8 cellular contexts compared by ENCODE assay signal in the genomic region with DNA sequence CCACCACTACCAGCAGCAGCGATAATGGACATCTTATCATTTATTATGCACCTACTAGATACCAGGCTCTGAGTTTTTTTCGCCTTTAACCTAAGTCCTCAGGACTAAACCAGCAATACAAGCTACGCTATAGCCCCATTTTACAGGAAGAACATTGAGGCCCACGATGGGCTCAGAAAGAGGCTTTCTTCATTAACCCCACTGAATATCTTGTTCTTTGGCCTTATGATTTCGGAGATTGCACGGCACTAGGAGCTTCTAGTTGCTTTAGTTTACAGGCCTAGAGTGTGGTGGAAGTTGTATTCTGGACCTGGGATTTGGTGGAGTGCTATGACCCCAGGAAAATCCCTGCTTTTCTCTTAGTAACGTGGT. TPM values are rescaled to one million over a fixed set of nuclear protein-coding genes. Genes with fewer than 3 reads are reported as not detected.
DNase-seq lines count a peak whose midpoint lies in the region; ATAC-seq and TF ChIP-seq lines count a peak whose summit lies in the region.

No MANE protein-coding gene starts in this region.

- POLR2A ChIA-PET in CD4-positive, alpha-beta memory T cell (lab: Charles Lee; ENCODE audit: partially characterized antibody): interaction anchor here (1.0 to 14.4 kb wide), 5 partner anchors 15 to 172 kb away, joined by 3 to 179 read pairs (median 24); partner anchors contain the start of genes ATP5IF1, EYA3 and MED18
- POLR2A ChIA-PET in Panc1 (lab: Charles Lee): interaction anchor here (0.8 kb wide), 1 partner anchor 45 kb away, joined by 6 read pairs; no protein-coding TSS in a partner anchor

- H3K9me3 ChIP-seq in CD4-positive, alpha-beta memory T cell (ENCODE audit: control insufficient read depth in 1 of 2, low read length in 2 of 2): no peaks in the 10 kb centered on the region
- H3K9me3 ChIP-seq in Panc1 (ENCODE audit: control insufficient read depth, insufficient read depth, low read depth, low read length) (no peaks in the 10 kb centered on the region), esophagus (ENCODE audit: control insufficient read depth in 2 of 2, insufficient read depth in 1 of 2, low read depth in 1 of 2, low read length in 1 of 2) (no peaks in the 10 kb centered on the region), ovary (no peaks in the 10 kb centered on the region)

- DNase-seq in CD4-positive, alpha-beta memory T cell: no peak
- DNase-seq in Panc1 (ENCODE audit: low read depth, low spot score) (no peak), ovary (no peak), AML-193 (lab: John Stamatoyannopoulos, UW) (no peak), NCI-H2107 (lab: John Stamatoyannopoulos, UW) (no peak), pons (ENCODE audit: low spot score) (no peak), NCI-H1436 treated with DMSO at 0.1 percent for 48 hours (lab: John Stamatoyannopoulos, UW) (no peak)

- H3K36me3 Mint-ChIP-seq in CD4-positive, alpha-beta memory T cell: no peaks in the 10 kb centered on the region

- peak overlapping the region; percentile 30 to 82 for H3K4me3 ChIP-seq in CD4-positive, alpha-beta memory T cell (ENCODE audit: low read length in 2 of 2)
- H3K4me3 ChIP-seq in Panc1 (ENCODE audit: low read depth in 2 of 2, low read length in 2 of 2) (peak overlapping the region; percentile 80 to 98), esophagus (ENCODE audit: low read depth in 1 of 2, low read length in 2 of 2) (peak overlapping the region; percentile 89 to 98), ovary (peak overlapping the region; percentile 99)

- peak overlapping the region; percentile 64 to 84 (median 76) for H3K4me3 Mint-ChIP-seq in CD4-positive, alpha-beta memory T cell

- no peaks in the 10 kb centered on the region for H3K27me3 ChIP-seq in CD4-positive, alpha-beta memory T cell (ENCODE audit: insufficient read depth, low read length)
- H3K27me3 ChIP-seq in Panc1 (ENCODE audit: control insufficient read depth, insufficient read depth, low read length) (no peaks in the 10 kb centered on the region), esophagus (ENCODE audit: control insufficient read depth in 1 of 2, insufficient read depth in 2 of 2, low read length in 2 of 2) (no peaks in the 10 kb centered on the region), ovary (no peaks in the 10 kb centered on the region)

- peaks cover 27 to 55% (median 41%) of the 10 kb centered on the region in 4 donors for H3K4me1 Mint-ChIP-seq in CD4-positive, alpha-beta memory T cell

- 48 to 51% methylated on average over 7 of the region's 7 CpGs for WGBS in esophagus, 2 donors
- 17 to 25% (median 25%) methylated on average over 7 of the region's 7 CpGs for WGBS in ovary, 3 donors

- peaks cover 52% of the 10 kb centered on the region for H3K4me1 ChIP-seq in CD4-positive, alpha-beta memory T cell (ENCODE audit: insufficient read depth, low read length)
- peaks cover 36% of the 10 kb centered on the region for H3K4me1 ChIP-seq in Panc1 (ENCODE audit: control insufficient read depth, insufficient read depth, low read length)
- H3K4me1 ChIP-seq in esophagus (ENCODE audit: control insufficient read depth in 2 of 2, insufficient read depth in 2 of 2, low read length in 1 of 2): peaks cover 4 to 9% of the 10 kb centered on the region in 2 donors
- H3K4me1 ChIP-seq in ovary (ENCODE audit: insufficient read depth): peaks cover 11% of the 10 kb centered on the region

- H3K27me3 Mint-ChIP-seq in CD4-positive, alpha-beta memory T cell: no peaks in the 10 kb centered on the region

- CTCF ChIA-PET in CD4-positive, alpha-beta memory T cell (lab: Charles Lee; ENCODE audit: partially characterized antibody): interaction anchor here (1.1 to 5.0 kb wide), 2 partner anchors 13 to 153 kb away, joined by 3 to 45 read pairs; no protein-coding TSS in a partner anchor
- CTCF ChIA-PET in Panc1 (lab: Charles Lee): interaction anchor here (0.6 to 1.9 kb wide), 2 partner anchors 99 to 104 kb away, joined by 5 to 6 read pairs; no protein-coding TSS in a partner anchor

- H3K9me3 Mint-ChIP-seq in CD4-positive, alpha-beta memory T cell: peaks cover 0 to 2% (median 0%) of the 10 kb centered on the region in 8 donors

- no peak for TF ChIP-seq CTCF in Panc1 (IDR thresholded peaks at IDR 0.05)
- TF ChIP-seq CTCF in ovary (IDR thresholded peaks at IDR 0.05): no peak

- H3K27ac Mint-ChIP-seq in CD4-positive, alpha-beta memory T cell: peak overlapping the region in 6 of 7 donors; percentile 25 to 80 (median 62)

- no peak for ATAC-seq in Panc1

- no peak for TF ChIP-seq EP300 in ovary (IDR thresholded peaks at IDR 0.05)

- intact Hi-C loops in CD4-positive, alpha-beta memory T cell (cut with micrococcal nuclease): no loop called here
- intact Hi-C loops in Panc1 (cut with micrococcal nuclease; ENCODE audit: unreplicated experiment): loop anchor here (10.0 kb wide), 1 partner anchor 64 kb away; the partner anchor contains the start of gene MED18
- intact Hi-C loops in ovary (cut with DNase I): no loop called here

- no peak for TF ChIP-seq POLR2A in ovary (IDR thresholded peaks at IDR 0.05)

- BruUV-seq in Panc1 (replicated peaks; lab: Mats Ljungman, UMichigan): no TSS peak

- in situ Hi-C loops in Panc1 (cut with HindIII; ENCODE audit: low pct_unique_long_range_greater_than_20kb, low sequenced_read_pairs): no loop called here

- H3K36me3 ChIP-seq in CD4-positive, alpha-beta memory T cell (ENCODE audit: insufficient read depth, low read length): no peaks in the 10 kb centered on the region
- no peaks in the 10 kb centered on the region for H3K36me3 ChIP-seq in Panc1 (ENCODE audit: control insufficient read depth, insufficient read depth, low read length)
- no peaks in the 10 kb centered on the region for H3K36me3 ChIP-seq in esophagus (ENCODE audit: control insufficient read depth in 2 of 2, insufficient read depth in 2 of 2, low read length in 1 of 2)
- H3K36me3 ChIP-seq in ovary: no peaks in the 10 kb centered on the region

- H3K27ac ChIP-seq in CD4-positive, alpha-beta memory T cell (ENCODE audit: low read depth, low read length): no peak overlapping the region
- peak overlapping the region; percentile 71 for H3K27ac ChIP-seq in Panc1 (ENCODE audit: low read length)
- H3K27ac ChIP-seq in esophagus (ENCODE audit: low read depth in 2 of 2, low read length in 1 of 2): peak overlapping the region in 1 of 2 donors; percentile 74
- H3K27ac ChIP-seq in ovary: no peak overlapping the region

RNA-seq across cellular contexts. Expression of gene SESN2, which starts 1.5 kb away (rescaled TPM):
- total RNA-seq in CD4-positive, alpha-beta memory T cell: 1 to 10 TPM; 5.7 to 6.4 TPM
- polyA plus RNA-seq in CD4-positive, alpha-beta memory T cell: 1 to 10 TPM; 3.5 to 7.6 TPM
- total RNA-seq in Panc1 (2021; ENCODE audit: unreplicated experiment): 19.7 TPM
- polyA plus RNA-seq in Panc1 (2012; ENCODE audit: insufficient read length): 20.8 TPM
- polyA plus RNA-seq in esophagus: 10 to 100 TPM; 15.7 to 24.9 TPM
- 10 to 100 TPM; 17.8 to 79.9 (median 29.1) TPM for total RNA-seq in ovary
- polyA plus RNA-seq in ovary: 10 to 100 TPM in 1 of 2 donors, 1 to 10 TPM in 1; 7.4 to 15.2 TPM

RNA-seq across cellular contexts. Expression of gene ATP5IF1, which starts 24.9 kb away (rescaled TPM):
- 100 to 1,000 TPM; 111 TPM for total RNA-seq in CD4-positive, alpha-beta memory T cell
- polyA plus RNA-seq in CD4-positive, alpha-beta memory T cell: 100 to 1,000 TPM; 383 to 743 TPM
- total RNA-seq in Panc1 (2021; ENCODE audit: unreplicated experiment) (94.5 TPM), ovary (100 to 1,000 TPM in 3 of 7 donors, 10 to 100 TPM in 4; 87.2 to 221 (median 94.4) TPM)
- 228 TPM for polyA plus RNA-seq in Panc1 (2012; ENCODE audit: insufficient read length)
- polyA plus RNA-seq in esophagus (100 to 1,000 TPM; 283 to 534 TPM), ovary (100 to 1,000 TPM; 103 to 226 TPM)

RNA-seq across cellular contexts. Expression of gene DNAJC8, which starts 28.0 kb away (rescaled TPM):
- 10 to 100 TPM; 71.5 to 78.1 TPM for total RNA-seq in CD4-positive, alpha-beta memory T cell
- 100 to 1,000 TPM; 148 to 199 TPM for polyA plus RNA-seq in CD4-positive, alpha-beta memory T cell
- total RNA-seq in Panc1 (2021; ENCODE audit: unreplicated experiment): 127 TPM
- 94.8 TPM for polyA plus RNA-seq in Panc1 (2012; ENCODE audit: insufficient read length)
- 10 to 100 TPM; 39.8 to 57.4 TPM for polyA plus RNA-seq in esophagus
- 10 to 100 TPM; 61.2 to 85.6 (median 77.7) TPM for total RNA-seq in ovary
- 100 to 1,000 TPM in 1 of 2 donors, 10 to 100 TPM in 1; 87.3 to 181 TPM for polyA plus RNA-seq in ovary
